In genomic region chr12:79547735-79548347, GRCh38 we compare ENCODE assay signal across 8 cellular contexts.
DNase-seq lines count a peak whose midpoint lies in the region; ATAC-seq and TF ChIP-seq lines count a peak whose summit lies in the region.

No MANE protein-coding gene starts in this region.

- no peaks in the 10 kb centered on the region for H3K36me3 ChIP-seq in colonic mucosa
- H3K36me3 ChIP-seq in aorta (ENCODE audit: control insufficient read depth in 1 of 2, insufficient read depth in 2 of 2, low read length in 1 of 2), result no peaks in the 10 kb centered on the region

- H3K4me1 ChIP-seq in colonic mucosa (no peaks in the 10 kb centered on the region), aorta (ENCODE audit: control insufficient read depth in 1 of 2, insufficient read depth in 2 of 2, low read length in 2 of 2) (peaks cover 9 to 17% of the 10 kb centered on the region in 2 donors)

- H3K4me3 ChIP-seq in colonic mucosa (no peak overlapping the region), aorta (ENCODE audit: low read length in 2 of 2) (no peak overlapping the region)

- H3K9ac ChIP-seq in colonic mucosa (ENCODE audit: low read depth in 2 of 2, low read length in 2 of 2), result no peak overlapping the region

- peak; percentile 55 for TF ChIP-seq CTCF in colonic mucosa (IDR thresholded peaks at IDR 0.05)

- H3K27ac ChIP-seq in colonic mucosa, result peak overlapping the region; percentile 5
- peak overlapping the region; percentile 61 to 96 for H3K27ac ChIP-seq in aorta (ENCODE audit: low read depth in 1 of 2, low read length in 2 of 2)

- intact Hi-C loops in colonic mucosa (cut with DNase I), result loop anchor here (5.0 kb wide), 1 partner anchor 126 kb away; no protein-coding TSS in a partner anchor
- intact Hi-C loops in aorta (cut with DNase I), result loop anchor here in 1 of 2 donors (2.0 kb wide), 1 partner anchor 127 kb away; no protein-coding TSS in a partner anchor

- DNase-seq in D341Med (ENCODE audit: low spot score), result peak; percentile 64
- peak; percentile 5 for DNase-seq in NCI-H82 treated with DMSO at 0.1 percent for 48 hours (lab: John Stamatoyannopoulos, UW; ENCODE audit: unreplicated experiment)
- peak; percentile 59 for DNase-seq in colonic mucosa
- peak; percentile 81 for DNase-seq in left kidney (ENCODE audit: low read depth, low spot score)
- no peak for DNase-seq in aorta

- no peaks in the 10 kb centered on the region for H3K27me3 ChIP-seq in colonic mucosa
- no peaks in the 10 kb centered on the region for H3K27me3 ChIP-seq in aorta (ENCODE audit: control insufficient read depth in 1 of 2, insufficient read depth in 2 of 2, low read length in 1 of 2)

- H3K9me3 ChIP-seq in colonic mucosa, result no peaks in the 10 kb centered on the region
- H3K9me3 ChIP-seq in aorta (ENCODE audit: control insufficient read depth, low read length), result no peaks in the 10 kb centered on the region

- ATAC-seq in GM18867 (IDR thresholded peaks at IDR 0.05; ENCODE audit: unreplicated experiment) (peak; percentile 75), HG03175 (IDR thresholded peaks at IDR 0.05; ENCODE audit: unreplicated experiment) (peak; percentile 83), aorta (ENCODE audit: low FRiP score) (peak; percentile 83)
- no peak for ATAC-seq in activated CD4-positive, CD25-positive, alpha-beta regulatory T cell treated with anti-CD3 and anti-CD28 coated beads, Interleukin-2, amount 50 U/mL, for 24 hours

- 14 to 17% methylated on average over 5 of the region's 5 CpGs for WGBS in aorta, 2 donors

Comparison
In these comparisons a context has a peak if more than half of its experiments do, and no peak if none do; other contexts are left out.
1. DNase-seq: peak in D341Med (single experiment), NCI-H82 treated with DMSO at 0.1 percent for 48 hours (single experiment), colonic mucosa (single experiment) and left kidney (single experiment); none in aorta (0 of 2).
2. ATAC-seq: peak in GM18867 (single experiment), HG03175 (single experiment) and aorta (single experiment); none in activated CD4-positive, CD25-positive, alpha-beta regulatory T cell treated with anti-CD3 and anti-CD28 coated beads, Interleukin-2, amount 50 U/mL, for 24 hours (0 of 2).